Comparison of ENCODE assay signal across 31 cellular contexts in the genomic region with DNA sequence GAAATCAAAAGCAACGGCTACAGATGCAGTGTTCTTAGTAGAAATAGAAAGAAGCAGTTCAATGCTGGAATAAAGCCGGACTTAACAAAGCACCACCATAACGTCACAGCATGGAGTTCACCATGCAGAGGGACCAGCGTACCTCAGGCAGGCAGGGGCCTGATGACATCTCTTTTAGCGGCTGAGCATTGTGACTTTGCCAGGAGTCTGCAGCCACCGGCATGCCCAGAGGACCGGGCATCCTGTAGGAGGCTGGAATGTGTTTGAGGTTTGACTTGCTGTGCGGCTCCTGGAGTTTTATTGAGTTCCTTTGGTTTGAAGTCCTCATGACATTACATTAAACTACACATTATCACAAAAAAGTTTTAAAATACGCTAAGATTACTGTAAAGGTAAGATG.
"Had no signal": no experiment of that assay in that cellular context is flagged by ENCODE, and none has a peak within 500 bp of the region (broad histone marks: within the 10 kb centered on the region; RNA-seq: fewer than 3 reads in every experiment).

No MANE protein-coding gene starts in this region.

- H3K36me3 ChIP-seq: colonic mucosa, esophagus squamous epithelium, heart right ventricle, neural progenitor cell, sigmoid colon, suprapubic skin, tibial artery, upper lobe of right lung had no signal

- H3K9me3 ChIP-seq: colonic mucosa, esophagus squamous epithelium, heart right ventricle, psoas muscle, sigmoid colon, suprapubic skin, tibial artery, upper lobe of right lung had no signal

- H3K27me3 ChIP-seq: colonic mucosa, esophagus squamous epithelium, heart right ventricle, neural progenitor cell, sigmoid colon, suprapubic skin, tibial artery, upper lobe of right lung had no signal

- ATAC-seq: activated CD4-positive, CD25-positive, alpha-beta regulatory T cell treated with anti-CD3 and anti-CD28 coated beads, Interleukin-2, amount 50 U/mL, for 24 hours; activated T-cell treated with anti-CD3 and anti-CD28 coated beads, Interleukin-2, amount 50 U/mL, for 4 hours; activated T-helper 17 cell treated with anti-CD3 and anti-CD28 coated beads, Interleukin-2, amount 50 U/mL, for 72 hours; natural killer cell; upper lobe of right lung had no signal

- H3K4me2 ChIP-seq: neural progenitor cell had no signal

- H3K27me3 Mint-ChIP-seq: activated CD4-positive, alpha-beta memory T cell treated with anti-CD3 and anti-CD28 coated beads for 36 hours; activated T-helper 17 cell treated with anti-CD3 and anti-CD28 coated beads, Interleukin-2, amount 50 U/mL, for 72 hours had no signal

- H3K4me3 Mint-ChIP-seq: activated CD4-positive, alpha-beta memory T cell treated with anti-CD3 and anti-CD28 coated beads for 36 hours; activated T-cell treated with anti-CD3 and anti-CD28 coated beads, Interleukin-2, amount 50 U/mL, for 4 hours; mesothelial cell of epicardium; natural killer cell; neural progenitor cell; T-helper 1 cell treated with Interleukin-12 subunit alpha and Interleukin-12 subunit beta and Interleukin-4 antibody, amounts not matched to agents 30 μg/mL and 1 μg/mL, for 36 hours had no signal

- H3K27ac Mint-ChIP-seq: activated CD4-positive, alpha-beta memory T cell treated with anti-CD3 and anti-CD28 coated beads for 36 hours; activated T-helper 17 cell treated with anti-CD3 and anti-CD28 coated beads, Interleukin-2, amount 50 U/mL, for 72 hours; mesothelial cell of epicardium; natural killer cell; neural progenitor cell had no signal

- H2AFZ ChIP-seq: neural progenitor cell, parathyroid adenoma had no signal

- H3K4me3 ChIP-seq: colonic mucosa, esophagus squamous epithelium, heart right ventricle, neural progenitor cell, psoas muscle, sigmoid colon, suprapubic skin, tibial artery, upper lobe of right lung had no signal

- H3K36me3 Mint-ChIP-seq: activated CD4-positive, alpha-beta memory T cell treated with anti-CD3 and anti-CD28 coated beads for 36 hours; mesothelial cell of epicardium; natural killer cell; neural progenitor cell had no signal

- DNase-seq: activated CD4-positive, alpha-beta memory T cell treated with anti-CD3 and anti-CD28 coated beads for 36 hours; activated CD4-positive, alpha-beta T cell treated with anti-CD3 and anti-CD28 coated beads for 48 hours; activated T-cell treated with anti-CD3 and anti-CD28 coated beads, Interleukin-2, amount 50 U/mL, for 4 hours; amygdala; cerebellar nuclear complex; colonic mucosa; effector CD8-positive, alpha-beta T cell; esophagus squamous epithelium; foreskin melanocyte; heart right ventricle; left ventricle myocardium superior; natural killer cell; occipital lobe; psoas muscle; sigmoid colon; stimulated activated CD4-positive, alpha-beta T cell treated with anti-CD3 and anti-CD28 coated beads, Interleukin-15, amount 100 ng/mL, for 24 hours; stimulated activated CD4-positive, alpha-beta T cell treated with anti-CD3 and anti-CD28 coated beads, Interleukin-2, amount 100 ng/mL, for 24 hours; stimulated activated naive CD4-positive, alpha-beta T cell; T-helper 9 cell; tibial artery; upper lobe of right lung had no signal

- H3K9ac ChIP-seq: neural progenitor cell, parathyroid adenoma had no signal

- H3K79me2 ChIP-seq: parathyroid adenoma had no signal

- H3K9me3 Mint-ChIP-seq: activated CD4-positive, alpha-beta memory T cell treated with anti-CD3 and anti-CD28 coated beads for 36 hours; natural killer cell; neural progenitor cell had no signal

- FAIRE-seq: endometrium, islet of Langerhans, TTC549 had no signal

- H3K4me1 ChIP-seq: colonic mucosa, neural progenitor cell, parathyroid adenoma, sigmoid colon, upper lobe of right lung had no signal
